In genomic region chr16:85729452-85729851, GRCh38 we compare ENCODE assay signal across 26 cellular contexts. TPM values are rescaled to one million over a fixed set of nuclear protein-coding genes. Genes with fewer than 3 reads are reported as not detected.
A peak's percentile ranks its signal among the peaks of the same experiment; 100 is the strongest.
DNase-seq lines count a peak whose midpoint lies in the region; ATAC-seq, FAIRE-seq and TF ChIP-seq lines count a peak whose summit lies in the region.
"Had no signal": no experiment of that assay in that cellular context is flagged by ENCODE, and none has a peak within 500 bp of the region (broad histone marks: within the 10 kb centered on the region; RNA-seq: fewer than 3 reads in every experiment).

No MANE protein-coding gene starts in this region.

- peaks cover 0 to 34% (median 5%) of the 10 kb centered on the region in 4 donors for H3K4me1 Mint-ChIP-seq in CD4-positive, CD25-positive, alpha-beta regulatory T cell
- peaks cover 20 to 43% (median 29%) of the 10 kb centered on the region in 4 donors for H3K4me1 Mint-ChIP-seq in naive thymus-derived CD8-positive, alpha-beta T cell

- H3K9ac ChIP-seq in K562 (ENCODE audit: insufficient read depth in 1 of 2, low read depth in 2 of 2, low read length in 2 of 2) = no peak overlapping the region

- H3K27me3 Mint-ChIP-seq in CD4-positive, CD25-positive, alpha-beta regulatory T cell = no peaks in the 10 kb centered on the region
- H3K27me3 Mint-ChIP-seq in naive thymus-derived CD8-positive, alpha-beta T cell = no peaks in the 10 kb centered on the region
- H3K27me3 Mint-ChIP-seq: activated B cell treated with CpG ODN at 0.5 μM for 24 hours; activated CD4-positive, alpha-beta memory T cell treated with anti-CD3 and anti-CD28 coated beads for 36 hours; activated naive CD8-positive, alpha-beta T cell treated with anti-CD3 and anti-CD28 coated beads, Interleukin-2, amount 50 U/mL, for 24 hours; stimulated activated naive B cell treated with anti-CD40 and anti-IgM and Interleukin-4, amounts not matched to agents 10 μg/mL and 1 μg/mL and 100 μg/mL, for 72 hours had no signal

- peaks cover 15% of the 10 kb centered on the region; the same call in 1 of the 2 replicates for H4K20me1 ChIP-seq in K562 (replicated peaks; ENCODE audit: control insufficient read depth, insufficient read depth, low read length)

- no peak for TF ChIP-seq CTCF in K562 (IDR thresholded peaks at IDR 0.05 in 2 of 3, conservative IDR thresholded peaks at IDR 0.05 in 1 of 3; ENCODE audit: insufficient read depth in 2 of 3, low read depth in 1 of 3, low read length in 3 of 3)

- H3K27me3 ChIP-seq in CD4-positive, CD25-positive, alpha-beta regulatory T cell (ENCODE audit: control insufficient read depth, insufficient read depth, low read length) = no peaks in the 10 kb centered on the region
- peaks cover 31 to 56% of the 10 kb centered on the region in 2 experiments; a peak in 4 of 5 replicates for H3K27me3 ChIP-seq in K562 (ENCODE audit: control insufficient read depth in 2 of 2, insufficient read depth in 2 of 2, low read length in 2 of 2)
- no peaks in the 10 kb centered on the region for H3K27me3 ChIP-seq in effector memory CD4-positive, alpha-beta T cell (replicated peaks; ENCODE audit: control insufficient read depth, insufficient read depth, low read length, poor library complexity, severe bottlenecking)
- H3K27me3 ChIP-seq: colonic mucosa, heart left ventricle had no signal

- H3K4me2 ChIP-seq in K562 (ENCODE audit: insufficient read depth, low read length) = no peak overlapping the region

- peaks cover 14% of the 10 kb centered on the region for H3K36me3 Mint-ChIP-seq in CD4-positive, CD25-positive, alpha-beta regulatory T cell
- peaks cover 0 to 24% (median 9%) of the 10 kb centered on the region in 3 donors for H3K36me3 Mint-ChIP-seq in naive thymus-derived CD8-positive, alpha-beta T cell
- H3K36me3 Mint-ChIP-seq: activated CD4-positive, alpha-beta memory T cell treated with anti-CD3 and anti-CD28 coated beads for 36 hours had no signal

- H3K4me3 ChIP-seq in CD4-positive, CD25-positive, alpha-beta regulatory T cell (ENCODE audit: low read depth, low read length) = no peak overlapping the region
- H3K4me3 ChIP-seq in K562 = no peak overlapping the region
- H3K4me3 ChIP-seq in effector memory CD4-positive, alpha-beta T cell (ENCODE audit: insufficient read depth, low read depth, low read length, poor library complexity, severe bottlenecking) = no peak overlapping the region
- H3K4me3 ChIP-seq: colonic mucosa, GM12878, skin epidermis, thoracic aorta had no signal

- H3K27ac ChIP-seq in CD4-positive, CD25-positive, alpha-beta regulatory T cell (ENCODE audit: insufficient read depth, low read length, poor library complexity, severe bottlenecking) = no peak overlapping the region
- no peak overlapping the region for H3K27ac ChIP-seq in K562 (ENCODE audit: extremely low read depth, low read depth, low read length)
- no peak overlapping the region for H3K27ac ChIP-seq in effector memory CD4-positive, alpha-beta T cell (ENCODE audit: insufficient read depth, low read length, poor library complexity, severe bottlenecking)
- H3K27ac ChIP-seq: colonic mucosa, thoracic aorta had no signal

- no peak for TF ChIP-seq POLR2A in K562 (conservative IDR thresholded peaks at IDR 0.05)

- H2AFZ ChIP-seq in K562 (ENCODE audit: low read depth, low read length) = no peak overlapping the region

- H3K4me1 ChIP-seq in CD4-positive, CD25-positive, alpha-beta regulatory T cell (ENCODE audit: control insufficient read depth, insufficient read depth, low read length, poor library complexity, severe bottlenecking) = peaks cover 9% of the 10 kb centered on the region
- H3K4me1 ChIP-seq in K562 (replicated peaks in 1 of 2; ENCODE audit: control insufficient read depth in 2 of 2, insufficient read depth in 2 of 2, low read length in 2 of 2) = peaks cover 2 to 16% of the 10 kb centered on the region in 2 experiments; a peak in 4 of 5 replicates
- H3K4me1 ChIP-seq in effector memory CD4-positive, alpha-beta T cell (ENCODE audit: control insufficient read depth, insufficient read depth, low read length, poor library complexity, severe bottlenecking) = peaks cover 3% of the 10 kb centered on the region
- H3K4me1 ChIP-seq: colonic mucosa had no signal

- 0% methylated on average over 4 of the region's 4 CpGs for WGBS in K562 (ENCODE audit: insufficient coverage, low coverage, missing lambda C conversion rate)

- peak overlapping the region in 1 of 4 donors; percentile 34 for H3K4me3 Mint-ChIP-seq in CD4-positive, CD25-positive, alpha-beta regulatory T cell
- H3K4me3 Mint-ChIP-seq in naive thymus-derived CD8-positive, alpha-beta T cell = no peak overlapping the region
- H3K4me3 Mint-ChIP-seq: activated B cell treated with CpG ODN at 0.5 μM for 24 hours; activated CD4-positive, alpha-beta memory T cell treated with anti-CD3 and anti-CD28 coated beads for 36 hours; activated naive CD8-positive, alpha-beta T cell treated with anti-CD3 and anti-CD28 coated beads, Interleukin-2, amount 50 U/mL, for 24 hours; CD8-positive, alpha-beta T cell; nephron progenitor cell; stimulated activated naive B cell treated with anti-CD40 and anti-IgM and Interleukin-4, amounts not matched to agents 10 μg/mL and 1 μg/mL and 100 μg/mL, for 72 hours; T-helper 2 cell treated with Interferon-gamma antibody and Interleukin-4, amounts not matched to agents 5 μg/mL and 100 μg/mL, for 36 hours had no signal

- no peaks in the 10 kb centered on the region for H3K9me1 ChIP-seq in K562 (ENCODE audit: control insufficient read depth, insufficient read depth, low read length)

- H3K79me2 ChIP-seq in K562 (ENCODE audit: control insufficient read depth, insufficient read depth, low read length) = no peaks in the 10 kb centered on the region

- FAIRE-seq in K562 (lab: Jason Lieb, UNC) = no peak
- FAIRE-seq: GM12878, HTR-8/SVneo had no signal

- in situ Hi-C loops in K562 (cut with MboI) = no loop called here

- BruUV-seq in K562 (replicated peaks; lab: Mats Ljungman, UMichigan) = no TSS peak

- no peaks in the 10 kb centered on the region for H3K9me3 Mint-ChIP-seq in CD4-positive, CD25-positive, alpha-beta regulatory T cell
- H3K9me3 Mint-ChIP-seq in naive thymus-derived CD8-positive, alpha-beta T cell = no peaks in the 10 kb centered on the region
- H3K9me3 Mint-ChIP-seq: activated B cell treated with CpG ODN at 0.5 μM for 24 hours; activated CD4-positive, alpha-beta memory T cell treated with anti-CD3 and anti-CD28 coated beads for 36 hours; activated naive CD8-positive, alpha-beta T cell treated with anti-CD3 and anti-CD28 coated beads, Interleukin-2, amount 50 U/mL, for 24 hours; CD8-positive, alpha-beta T cell; stimulated activated naive B cell treated with anti-CD40 and anti-IgM and Interleukin-4, amounts not matched to agents 10 μg/mL and 1 μg/mL and 100 μg/mL, for 72 hours; T-helper 2 cell treated with Interferon-gamma antibody and Interleukin-4, amounts not matched to agents 5 μg/mL and 100 μg/mL, for 36 hours had no signal

- DNase-seq in CD4-positive, CD25-positive, alpha-beta regulatory T cell = no peak
- DNase-seq in MV-4-11 (lab: John Stamatoyannopoulos, UW) (peak; percentile 20), K562 (ENCODE audit: extremely low read depth in 1 of 4, low spot score in 3 of 4) (no peak), cardiac septum (ENCODE audit: low spot score) (no peak), NCI-H2196 treated with DMSO at 0.1 percent for 48 hours (lab: John Stamatoyannopoulos, UW; ENCODE audit: unreplicated experiment) (no peak)
- DNase-seq in naive thymus-derived CD8-positive, alpha-beta T cell = no peak
- no peak for DNase-seq in activated CD4-positive, alpha-beta T cell treated with anti-CD3 and anti-CD28 coated beads for 48 hours
- DNase-seq in effector memory CD4-positive, alpha-beta T cell = no peak
- DNase-seq: activated B cell treated with CpG ODN at 0.5 μM for 24 hours; activated CD4-positive, alpha-beta memory T cell treated with anti-CD3 and anti-CD28 coated beads for 36 hours; activated effector memory CD4-positive, alpha-beta T cell treated with Interleukin-2 at 50 U/mL for 16 hours; activated naive CD8-positive, alpha-beta T cell treated with anti-CD3 and anti-CD28 coated beads, Interleukin-2, amount 50 U/mL, for 24 hours; CD8-positive, alpha-beta T cell; colonic mucosa; DMS53; heart left ventricle; NCI-H1105; NCI-H510A; nephron progenitor cell; stimulated activated CD4-positive, alpha-beta T cell treated with anti-CD3 and anti-CD28 coated beads, Interleukin-1b, Interleukin-23, amount 100 ng/mL, for 48 hours; stimulated activated naive B cell treated with anti-CD40 and anti-IgM and Interleukin-4, amounts not matched to agents 10 μg/mL and 1 μg/mL and 100 μg/mL, for 72 hours had no signal

- POLR2A ChIA-PET in K562 (lab: Yijun Ruan, JAX) = interaction anchor here (0.6 to 1.0 kb wide), 3 partner anchors 11 to 116 kb away, joined by 3 to 4 read pairs (median 3); no protein-coding TSS in a partner anchor
- POLR2A ChIA-PET in naive thymus-derived CD8-positive, alpha-beta T cell (lab: Charles Lee) = interaction anchor here (1.0 kb wide), 1 partner anchor 69 kb away, joined by 3 read pairs; no protein-coding TSS in a partner anchor

- H3K27ac Mint-ChIP-seq in CD4-positive, CD25-positive, alpha-beta regulatory T cell = peak overlapping the region; percentile 48 to 66 (median 55)
- peak overlapping the region in 6 of 10 donors; percentile 25 to 72 (median 44) for H3K27ac Mint-ChIP-seq in naive thymus-derived CD8-positive, alpha-beta T cell
- H3K27ac Mint-ChIP-seq: activated B cell treated with CpG ODN at 0.5 μM for 24 hours; activated CD4-positive, alpha-beta memory T cell treated with anti-CD3 and anti-CD28 coated beads for 36 hours; activated naive CD8-positive, alpha-beta T cell treated with anti-CD3 and anti-CD28 coated beads, Interleukin-2, amount 50 U/mL, for 24 hours; CD8-positive, alpha-beta T cell; nephron progenitor cell; stimulated activated naive B cell treated with anti-CD40 and anti-IgM and Interleukin-4, amounts not matched to agents 10 μg/mL and 1 μg/mL and 100 μg/mL, for 72 hours; T-helper 2 cell treated with Interferon-gamma antibody and Interleukin-4, amounts not matched to agents 5 μg/mL and 100 μg/mL, for 36 hours had no signal

- no peaks in the 10 kb centered on the region for H3K36me3 ChIP-seq in CD4-positive, CD25-positive, alpha-beta regulatory T cell (ENCODE audit: control insufficient read depth, insufficient read depth, low read length)
- H3K36me3 ChIP-seq in K562 (ENCODE audit: control insufficient read depth, insufficient read depth, low read length) = no peaks in the 10 kb centered on the region
- H3K36me3 ChIP-seq in effector memory CD4-positive, alpha-beta T cell (ENCODE audit: control insufficient read depth, insufficient read depth, low read length) = no peaks in the 10 kb centered on the region
- H3K36me3 ChIP-seq: colonic mucosa, heart left ventricle, thoracic aorta had no signal

- TF ChIP-seq RAD21 in K562 (CRISPR knock-in tag; conservative IDR thresholded peaks at IDR 0.05 in 1 of 2, IDR thresholded peaks at IDR 0.05 in 1 of 2) = no peak

- intact Hi-C loops in K562 (cut with micrococcal nuclease) (no loop called here), cardiac septum (cut with DNase I) (no loop called here)

- no peak for TF ChIP-seq EP300 in K562 (IDR thresholded peaks at IDR 0.05; ENCODE audit: low read length)

- H3K9me3 ChIP-seq in CD4-positive, CD25-positive, alpha-beta regulatory T cell (ENCODE audit: control insufficient read depth in 2 of 2, low read length in 2 of 2) = no peaks in the 10 kb centered on the region
- no peaks in the 10 kb centered on the region for H3K9me3 ChIP-seq in K562 (replicated peaks; ENCODE audit: control insufficient read depth, insufficient read depth, low read depth, low read length)
- no peaks in the 10 kb centered on the region for H3K9me3 ChIP-seq in effector memory CD4-positive, alpha-beta T cell (ENCODE audit: control insufficient read depth, low read length)
- H3K9me3 ChIP-seq: colonic mucosa, heart left ventricle, thoracic aorta had no signal

- CTCF ChIA-PET in K562 (lab: Yijun Ruan, JAX; ENCODE audit: low intra/inter-chr PET ratio) = no interaction called here

- no peak for ATAC-seq in CD4-positive, CD25-positive, alpha-beta regulatory T cell (ENCODE audit: low read depth in 2 of 2)
- no peak for ATAC-seq in K562
- ATAC-seq in naive thymus-derived CD8-positive, alpha-beta T cell = no peak
- ATAC-seq: activated naive CD8-positive, alpha-beta T cell treated with anti-CD3 and anti-CD28 coated beads, Interleukin-2, amount 50 U/mL, for 24 hours; CD8-positive, alpha-beta T cell; heart left ventricle; stimulated activated naive B cell treated with anti-CD40 and anti-IgM and Interleukin-4, amounts not matched to agents 10 μg/mL and 1 μg/mL and 100 μg/mL, for 72 hours had no signal

RNA-seq across cellular contexts. Expression of gene C16orf74, which starts 21.4 kb away (rescaled TPM):
- 5.5 TPM for total RNA-seq in CD4-positive, CD25-positive, alpha-beta regulatory T cell
- polyA plus RNA-seq in CD4-positive, CD25-positive, alpha-beta regulatory T cell = 10 to 100 TPM; 23.9 to 41.6 (median 28.4) TPM
- not detected in 2 replicates for total RNA-seq in K562 (2011; cell fraction: chromatin; rRNA removed; ENCODE audit: low replicate concordance)
- not detected in 2 replicates for total RNA-seq in K562 (2011; cell fraction: nucleolus; rRNA removed)
- total RNA-seq in K562 (2011; cell fraction: nucleoplasm; rRNA removed) = not detected in 2 replicates
- total RNA-seq in K562 (2014; rRNA removed) (not detected in 2 replicates), K562 (2014; rRNA removed; fragmentation: Illumina TruSeq; extraction: Trizol) (not detected in 2 replicates), K562 (2015; rRNA removed; fragmentation: Illumina TruSeq; extraction: Trizol) (not detected in 2 replicates), K562 (2021) (not detected in 2 replicates), cardiac septum (0.51 TPM)
- polyA plus RNA-seq in K562 (2011; rRNA removed) (0.11 TPM in 1 of 2 replicates, not detected in the other), K562 (2014; fragmentation: Illumina TruSeq; extraction: Trizol) (not detected in 2 replicates), K562 (2014; fragmentation: Nextera tagmentation; extraction: Ambion mirVana) (not detected), K562 (2014; rRNA removed) (not detected in 2 replicates)
- polyA plus RNA-seq in K562 (2011; cell fraction: cytosol; rRNA removed) = not detected in 2 replicates
- polyA plus RNA-seq in K562 (2011; cell fraction: nucleus; rRNA removed) = not detected in 2 replicates
- not detected in 2 replicates for polyA plus RNA-seq in K562 (2012)
- polyA minus RNA-seq in K562 (2011; rRNA and poly(A)+ RNA removed) = not detected in 2 replicates
- not detected in 2 replicates for polyA minus RNA-seq in K562 (2011; cell fraction: cytosol; rRNA and poly(A)+ RNA removed)
- not detected in 2 replicates for polyA minus RNA-seq in K562 (2011; cell fraction: nucleus; rRNA and poly(A)+ RNA removed)
- 10 to 100 TPM; 38.0 to 42.3 TPM for total RNA-seq in naive thymus-derived CD8-positive, alpha-beta T cell
- 10 to 100 TPM; 16.0 to 19.1 (median 17.2) TPM for polyA plus RNA-seq in naive thymus-derived CD8-positive, alpha-beta T cell
- total RNA-seq: activated CD4-positive, alpha-beta memory T cell treated with anti-CD3 and anti-CD28 coated beads for 36 hours had no signal

RNA-seq across cellular contexts. Expression of gene GINS2, which starts 40.7 kb away (rescaled TPM):
- 2.9 TPM for total RNA-seq in CD4-positive, CD25-positive, alpha-beta regulatory T cell
- polyA plus RNA-seq in CD4-positive, CD25-positive, alpha-beta regulatory T cell = 1 to 10 TPM; 3.4 to 5.1 (median 4.3) TPM
- 24.8 and 32.7 TPM in 2 replicates for total RNA-seq in K562 (2011; cell fraction: chromatin; rRNA removed; ENCODE audit: low replicate concordance)
- 24.2 and 24.5 TPM in 2 replicates for total RNA-seq in K562 (2011; cell fraction: nucleolus; rRNA removed)
- 23.2 and 33.3 TPM in 2 replicates for total RNA-seq in K562 (2011; cell fraction: nucleoplasm; rRNA removed)
- total RNA-seq in K562 (2014; rRNA removed) (42.0 and 44.2 TPM in 2 replicates), K562 (2014; rRNA removed; fragmentation: Illumina TruSeq; extraction: Trizol) (43.8 and 47.3 TPM in 2 replicates), K562 (2015; rRNA removed; fragmentation: Illumina TruSeq; extraction: Trizol) (39.4 and 40.4 TPM in 2 replicates), K562 (2021) (57.5 and 61.6 TPM in 2 replicates), cardiac septum (0.38 TPM)
- polyA plus RNA-seq in K562 (2011; rRNA removed) (38.4 and 44.6 TPM in 2 replicates), K562 (2014; fragmentation: Illumina TruSeq; extraction: Trizol) (41.4 and 49.8 TPM in 2 replicates), K562 (2014; fragmentation: Nextera tagmentation; extraction: Ambion mirVana) (10 to 100 TPM; 61.3 to 76.2 TPM), K562 (2014; rRNA removed) (42.3 and 42.9 TPM in 2 replicates)
- polyA plus RNA-seq in K562 (2011; cell fraction: cytosol; rRNA removed) = 27.8 and 34.2 TPM in 2 replicates
- polyA plus RNA-seq in K562 (2011; cell fraction: nucleus; rRNA removed) = 15.7 and 20.5 TPM in 2 replicates
- 26.1 and 33.8 TPM in 2 replicates for polyA plus RNA-seq in K562 (2012)
- 25.6 and 28.3 TPM in 2 replicates for polyA minus RNA-seq in K562 (2011; rRNA and poly(A)+ RNA removed)
- 13.6 and 17.8 TPM in 2 replicates for polyA minus RNA-seq in K562 (2011; cell fraction: cytosol; rRNA and poly(A)+ RNA removed)
- 10.2 and 13.2 TPM in 2 replicates for polyA minus RNA-seq in K562 (2011; cell fraction: nucleus; rRNA and poly(A)+ RNA removed)
- total RNA-seq in naive thymus-derived CD8-positive, alpha-beta T cell = under 1 TPM; 0.47 to 0.74 TPM
- polyA plus RNA-seq in naive thymus-derived CD8-positive, alpha-beta T cell = 1 to 10 TPM in 1 of 3 donors, under 1 TPM in 2; 0.08 to 1.0 (median 0.82) TPM
